Comparison of ENCODE assay signal across 18 cellular contexts in the genomic region with DNA sequence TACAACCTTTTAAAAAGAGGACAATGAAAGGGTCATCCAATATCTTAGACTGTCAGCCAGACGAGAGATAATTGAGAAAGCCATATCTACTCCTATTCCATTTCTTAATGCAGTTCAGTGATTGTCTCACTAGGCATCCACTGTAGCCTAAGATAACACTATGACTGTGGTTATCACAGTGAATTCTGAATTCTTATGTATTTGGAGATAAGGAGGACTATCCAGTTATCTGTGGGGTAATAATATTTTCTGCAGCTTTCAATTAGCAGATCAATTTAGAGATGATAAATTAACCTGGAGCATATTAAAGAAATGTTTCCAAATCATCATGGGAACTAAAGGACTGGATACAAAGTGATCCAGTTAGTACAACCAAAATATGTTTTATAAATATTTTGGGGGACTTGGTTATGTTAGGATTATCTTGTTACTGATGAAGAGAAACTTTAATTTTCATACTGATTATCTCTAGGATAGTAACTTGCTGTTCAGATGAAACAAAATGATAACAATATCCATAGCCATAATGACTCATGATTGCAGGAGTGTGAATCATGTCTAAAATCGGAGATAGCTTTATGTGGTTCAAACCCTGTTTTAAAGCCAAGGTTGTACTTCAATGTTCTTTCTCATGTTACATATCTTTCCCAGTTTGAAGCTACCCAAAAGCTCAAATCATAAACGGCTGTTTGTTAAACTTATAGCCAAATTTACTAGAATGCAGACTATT.
DNase-seq lines count a peak whose midpoint lies in the region; ATAC-seq, FAIRE-seq and TF ChIP-seq lines count a peak whose summit lies in the region.
"Had no signal": no experiment of that assay in that cellular context is flagged by ENCODE, and none has a peak within 500 bp of the region (broad histone marks: within the 10 kb centered on the region; RNA-seq: fewer than 3 reads in every experiment).

No MANE protein-coding gene starts in this region.

- DNase-seq in ELR (ENCODE audit: low read depth) (peak; percentile 53), HPDE6-E6E7 (ENCODE audit: extremely low spot score) (peak; percentile 3), PC-3 (peak; percentile 7), iris pigment epithelial cell (ENCODE audit: low read depth) (peak; percentile 0), small intestine (no peak)
- DNase-seq in activated CD8-positive, alpha-beta memory T cell treated with anti-CD3 and anti-CD28 coated beads for 24 hours, result no peak
- DNase-seq in stimulated activated CD4-positive, alpha-beta T cell treated with anti-CD3 and anti-CD28 coated beads, Interleukin-4, amount 100 ng/mL, for 1 hour, result no peak
- DNase-seq: 8988T; AML-193; Caco-2; CD8-positive, alpha-beta memory T cell; DND-41; GF-D8; HCEC 1CT had no signal

- H3K4me1 ChIP-seq in PC-3 (ENCODE audit: insufficient read depth, low read length) (no peaks in the 10 kb centered on the region), small intestine (ENCODE audit: control insufficient read depth in 2 of 2, insufficient read depth in 1 of 2, low read depth in 1 of 2, low read length in 1 of 2) (no peaks in the 10 kb centered on the region)
- H3K4me1 ChIP-seq: BLaER1, Caco-2 had no signal

- no peaks in the 10 kb centered on the region for H3K36me3 ChIP-seq in PC-3 (ENCODE audit: low read depth, low read length)
- no peaks in the 10 kb centered on the region for H3K36me3 ChIP-seq in small intestine (ENCODE audit: control insufficient read depth in 2 of 2, insufficient read depth in 2 of 2, low read length in 2 of 2)
- H3K36me3 ChIP-seq: BLaER1 had no signal

- intact Hi-C loops in PC-3 (cut with micrococcal nuclease), result no loop called here

- H3K4me2 ChIP-seq in PC-3 (ENCODE audit: low read length), result no peak overlapping the region
- H3K4me2 ChIP-seq: BLaER1 had no signal

- no peaks in the 10 kb centered on the region for H3K27me3 ChIP-seq in PC-3 (ENCODE audit: low read length)
- no peaks in the 10 kb centered on the region for H3K27me3 ChIP-seq in small intestine (ENCODE audit: control insufficient read depth in 2 of 2, insufficient read depth in 2 of 2, low read length in 2 of 2)
- H3K27me3 ChIP-seq: BLaER1 had no signal

- H3K27ac ChIP-seq in PC-3 (ENCODE audit: low read length), result no peak overlapping the region
- H3K27ac ChIP-seq in small intestine (ENCODE audit: low read depth in 1 of 2, low read length in 1 of 2), result no peak overlapping the region
- H3K27ac ChIP-seq: BLaER1 had no signal

- FAIRE-seq in small intestine (lab: Jason Lieb, UNC), result no peak
- FAIRE-seq: GM18507, K562 had no signal

- H3K4me3 ChIP-seq in PC-3 (ENCODE audit: low read length) (no peak overlapping the region), small intestine (ENCODE audit: low read depth in 1 of 2, low read length in 2 of 2) (no peak overlapping the region)
- H3K4me3 ChIP-seq: BLaER1, K562 had no signal

- no TSS peak for BruUV-seq in PC-3 (replicated peaks; lab: Mats Ljungman, UMichigan)

- no peaks in the 10 kb centered on the region for H3K9me2 ChIP-seq in PC-3 (replicated peaks; ENCODE audit: low read length)

- no peaks in the 10 kb centered on the region for H3K9me3 ChIP-seq in PC-3 (ENCODE audit: low read length)
- no peaks in the 10 kb centered on the region for H3K9me3 ChIP-seq in small intestine (ENCODE audit: control insufficient read depth, low read depth)
- H3K9me3 ChIP-seq: BLaER1, Caco-2 had no signal

- ATAC-seq in PC-3, result no peak
- ATAC-seq in HG02884 (IDR thresholded peaks at IDR 0.05; ENCODE audit: unreplicated experiment), result no peak
- ATAC-seq: K562 had no signal

- H3K79me2 ChIP-seq in PC-3 (ENCODE audit: low read length), result no peaks in the 10 kb centered on the region

- H3F3A ChIP-seq in PC-3 (ENCODE audit: low read length, unreplicated experiment), result no peaks in the 10 kb centered on the region

- H2AFZ ChIP-seq in PC-3 (ENCODE audit: low read length), result no peak overlapping the region

- H4K20me1 ChIP-seq in PC-3 (ENCODE audit: low read length), result no peaks in the 10 kb centered on the region
- H4K20me1 ChIP-seq: BLaER1 had no signal

- no peak overlapping the region for H3K9ac ChIP-seq in PC-3 (ENCODE audit: low read length)
- H3K9ac ChIP-seq: BLaER1 had no signal

- POLR2A ChIA-PET in PC-3 (lab: Charles Lee; ENCODE audit: unreplicated experiment), result no interaction called here

- CTCF ChIA-PET in PC-3 (lab: Charles Lee), result no interaction called here

- TF ChIP-seq CTCF in PC-3 (conservative IDR thresholded peaks at IDR 0.05; ENCODE audit: low read depth, low read length), result no peak

- 59 to 70% (median 69%) methylated on average over 3 of the region's 3 CpGs for WGBS in small intestine, 3 donors

Comparison
In these comparisons a context has a peak if more than half of its experiments do, and no peak if none do; other contexts are left out.
1. DNase-seq: peak in ELR (single experiment), HPDE6-E6E7 (single experiment), PC-3 (single experiment) and iris pigment epithelial cell (single experiment); none in small intestine (single experiment), activated CD8-positive, alpha-beta memory T cell treated with anti-CD3 and anti-CD28 coated beads for 24 hours (single experiment) and stimulated activated CD4-positive, alpha-beta T cell treated with anti-CD3 and anti-CD28 coated beads, Interleukin-4, amount 100 ng/mL, for 1 hour (single experiment).